6 cellular contexts compared by ENCODE assay signal in the genomic region with DNA sequence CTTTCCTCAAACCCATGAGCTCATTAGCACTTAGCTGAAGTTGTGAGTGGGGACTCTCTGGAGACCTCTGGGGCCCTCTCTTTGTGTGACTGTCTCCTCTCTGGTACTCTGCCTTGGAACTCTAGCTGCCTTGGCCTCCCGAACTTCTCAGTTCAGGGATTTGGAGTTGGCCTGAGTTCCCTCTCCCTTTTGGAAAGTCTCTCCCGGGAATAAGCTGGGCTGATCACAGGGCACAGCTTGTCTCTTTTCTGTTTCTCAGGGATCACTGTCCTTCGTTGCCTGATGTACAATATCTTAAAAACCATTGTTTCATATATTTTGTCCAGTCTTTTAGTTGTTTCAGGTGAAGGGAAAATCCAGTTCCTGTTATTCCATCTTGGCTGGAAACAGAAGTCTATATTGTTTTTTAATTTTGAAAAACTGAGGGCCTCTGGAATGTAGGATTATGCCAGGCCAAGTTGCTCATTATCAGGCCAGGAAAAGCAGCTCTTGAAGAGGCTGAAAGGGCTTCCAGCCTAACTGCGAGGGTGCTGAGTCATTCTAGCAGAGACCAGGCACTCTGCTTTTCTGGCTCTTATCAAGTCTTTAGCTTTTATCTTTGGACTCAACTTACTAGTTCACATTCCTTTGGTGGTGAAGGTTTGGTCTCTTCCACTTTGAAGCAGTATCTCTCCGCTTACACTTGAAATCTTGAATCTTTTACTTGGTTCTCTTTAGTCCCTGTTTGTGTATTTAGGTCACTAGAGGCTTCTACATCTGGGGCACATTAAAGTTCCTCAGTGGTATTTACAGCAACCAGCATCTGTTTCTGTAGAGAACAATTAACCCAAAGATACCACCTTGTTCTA.
DNase-seq lines count a peak whose midpoint lies in the region; ATAC-seq and TF ChIP-seq lines count a peak whose summit lies in the region.

No MANE protein-coding gene starts in this region.

- H3K9ac ChIP-seq in mucosa of stomach (ENCODE audit: low read length) = peak overlapping the region; percentile 11

- H3K27me3 ChIP-seq in mucosa of stomach (ENCODE audit: control insufficient read depth, insufficient read depth, low read length) = no peaks in the 10 kb centered on the region

- POLR2A ChIA-PET in HEK293T (lab: Yijun Ruan, JAX) = interaction anchor here (0.6 to 0.8 kb wide), 2 partner anchors 9 to 1083 kb away, joined by 3 read pairs; no protein-coding TSS in a partner anchor

- H3K4me1 ChIP-seq in mucosa of stomach (ENCODE audit: control insufficient read depth, insufficient read depth, low read length) = peaks cover 15% of the 10 kb centered on the region

- ATAC-seq in HG02973 (IDR thresholded peaks at IDR 0.05; ENCODE audit: unreplicated experiment) = no peak

- H3K36me3 ChIP-seq in mucosa of stomach (ENCODE audit: control insufficient read depth, insufficient read depth, low read length) = no peaks in the 10 kb centered on the region

- CTCF ChIA-PET in HEK293T (lab: Yijun Ruan, JAX) = interaction anchor here (0.6 to 1.7 kb wide), 7 partner anchors 9 to 204 kb away, joined by 3 to 8 read pairs (median 5); no protein-coding TSS in a partner anchor

- no peak overlapping the region for H3K4me3 ChIP-seq in mucosa of stomach (ENCODE audit: low read length)

- H3K9me3 ChIP-seq in mucosa of stomach (ENCODE audit: control insufficient read depth, low read length) = no peaks in the 10 kb centered on the region

- peak; percentile 12 for DNase-seq in HEK293T (ENCODE audit: extremely low spot score)
- peak; percentile 83 for DNase-seq in amniotic stem cell (lab: John Stamatoyannopoulos, UW)
- DNase-seq in NCI-H69 (lab: John Stamatoyannopoulos, UW) = no peak
- DNase-seq in activated T-cell treated with anti-CD3 and anti-CD28 coated beads, Interleukin-2, amount 50 U/mL, for 48 hours = no peak

TF ChIP-seq in HEK293T, 16 proteins besides CTCF, POLR2A, EP300 and RAD21:
- TF ChIP-seq LEF1 (IDR thresholded peaks at IDR 0.05; ENCODE audit: borderline replicate concordance) = no peak

Comparison
In these comparisons a context has a peak if more than half of its experiments do, and no peak if none do; other contexts are left out.
1. DNase-seq: peak in HEK293T (single experiment) and amniotic stem cell (single experiment); none in NCI-H69 (single experiment) and activated T-cell treated with anti-CD3 and anti-CD28 coated beads, Interleukin-2, amount 50 U/mL, for 48 hours (0 of 2).